ENCODE assay signal across 22 cellular contexts in the genomic region with DNA sequence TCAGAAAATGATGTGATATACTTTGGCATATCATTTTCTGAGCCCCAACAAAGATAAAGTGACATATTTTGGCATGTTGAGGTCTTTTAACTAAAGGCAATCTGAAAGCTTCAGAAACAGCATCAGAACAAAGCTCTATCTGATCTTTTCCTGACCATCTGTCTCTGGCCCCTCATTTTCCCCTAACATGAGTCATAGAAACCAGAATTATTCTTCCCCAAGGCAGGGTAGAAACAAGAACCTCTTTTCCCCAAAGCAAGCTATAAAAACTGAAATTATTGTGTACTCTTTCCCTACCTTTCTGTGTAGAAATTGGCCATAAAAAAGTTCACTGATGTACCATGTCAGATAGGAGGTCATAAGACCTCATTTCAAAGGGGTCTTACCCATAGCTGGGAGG. TPM values are rescaled to one million over a fixed set of nuclear protein-coding genes. Genes with fewer than 3 reads are reported as not detected.
"Had no signal": no experiment of that assay in that cellular context is flagged by ENCODE, and none has a peak within 500 bp of the region (broad histone marks: within the 10 kb centered on the region; RNA-seq: fewer than 3 reads in every experiment).

No MANE protein-coding gene starts in this region.

- DNase-seq: activated B cell treated with CpG ODN at 0.5 μM for 24 hours; activated CD4-positive, alpha-beta T cell treated with anti-CD3 and anti-CD28 coated beads for 36 hours; activated CD4-positive, alpha-beta T cell treated with anti-CD3 and anti-CD28 coated beads, Interleukin-2, amount 50 U/mL, for 4 hours; activated CD8-positive, alpha-beta memory T cell treated with anti-CD3 and anti-CD28 coated beads, Interleukin-2, amount 50 U/mL, for 48 hours; activated naive CD4-positive, alpha-beta T cell; activated naive CD8-positive, alpha-beta T cell treated with anti-CD3 and anti-CD28 coated beads for 36 hours; activated T-cell treated with anti-CD3 and anti-CD28 coated beads, Interleukin-2, amount 50 U/mL, for 4 hours; central memory CD4-positive, alpha-beta T cell; dermis blood vessel endothelial cell; effector memory CD4-positive, alpha-beta T cell; foreskin keratinocyte; hippocampal formation; kidney glomerular epithelial cell; left ventricle myocardium inferior; naive thymus-derived CD8-positive, alpha-beta T cell; posterior cingulate gyrus; right lobe of liver; stimulated activated CD4-positive, alpha-beta T cell treated with anti-CD3 and anti-CD28 coated beads, Interleukin-1b, Interleukin-23, amount 100 ng/mL, for 48 hours; stimulated activated naive CD8-positive, alpha-beta T cell treated with anti-CD3 and anti-CD28 coated beads, Interleukin-15, amount 100 ng/mL, for 72 hours; tibial artery had no signal

- ATAC-seq: activated CD4-positive, alpha-beta T cell treated with anti-CD3 and anti-CD28 coated beads for 36 hours; activated T-cell treated with anti-CD3 and anti-CD28 coated beads, Interleukin-2, amount 50 U/mL, for 4 hours; foreskin keratinocyte; naive thymus-derived CD8-positive, alpha-beta T cell; right lobe of liver; stimulated activated naive CD8-positive, alpha-beta T cell treated with anti-CD3 and anti-CD28 coated beads, Interleukin-15, amount 100 ng/mL, for 72 hours had no signal

- H3K4me3 Mint-ChIP-seq: activated B cell treated with CpG ODN at 0.5 μM for 24 hours; activated CD4-positive, alpha-beta T cell treated with anti-CD3 and anti-CD28 coated beads for 36 hours; activated naive CD8-positive, alpha-beta T cell treated with anti-CD3 and anti-CD28 coated beads for 36 hours; activated T-cell treated with anti-CD3 and anti-CD28 coated beads, Interleukin-2, amount 50 U/mL, for 4 hours; naive thymus-derived CD8-positive, alpha-beta T cell; neural progenitor cell; stimulated activated naive CD8-positive, alpha-beta T cell treated with anti-CD3 and anti-CD28 coated beads, Interleukin-15, amount 100 ng/mL, for 72 hours had no signal

- H3K27ac Mint-ChIP-seq: activated B cell treated with CpG ODN at 0.5 μM for 24 hours; activated CD4-positive, alpha-beta T cell treated with anti-CD3 and anti-CD28 coated beads for 36 hours; activated naive CD8-positive, alpha-beta T cell treated with anti-CD3 and anti-CD28 coated beads for 36 hours; activated T-helper 2 cell treated with anti-CD3 and anti-CD28 coated beads, Interferon-gamma antibody, Interleukin-2, Interleukin-4, amounts not matched to agents 10 μg/mL and 5 μg/mL and 100 μg/mL, durations not matched to agents 14 hours and 24 hours and 36 hours; naive thymus-derived CD8-positive, alpha-beta T cell; neural progenitor cell; stimulated activated naive CD8-positive, alpha-beta T cell treated with anti-CD3 and anti-CD28 coated beads, Interleukin-15, amount 100 ng/mL, for 72 hours had no signal

- H3K36me3 Mint-ChIP-seq: activated naive CD8-positive, alpha-beta T cell treated with anti-CD3 and anti-CD28 coated beads for 36 hours; naive thymus-derived CD8-positive, alpha-beta T cell; neural progenitor cell had no signal

- H3K27me3 Mint-ChIP-seq: activated B cell treated with CpG ODN at 0.5 μM for 24 hours; activated CD4-positive, alpha-beta T cell treated with anti-CD3 and anti-CD28 coated beads for 36 hours; activated naive CD8-positive, alpha-beta T cell treated with anti-CD3 and anti-CD28 coated beads for 36 hours had no signal

- H3K9me3 Mint-ChIP-seq: activated B cell treated with CpG ODN at 0.5 μM for 24 hours; activated naive CD8-positive, alpha-beta T cell treated with anti-CD3 and anti-CD28 coated beads for 36 hours; activated T-cell treated with anti-CD3 and anti-CD28 coated beads, Interleukin-2, amount 50 U/mL, for 4 hours; activated T-helper 2 cell treated with anti-CD3 and anti-CD28 coated beads, Interferon-gamma antibody, Interleukin-2, Interleukin-4, amounts not matched to agents 10 μg/mL and 5 μg/mL and 100 μg/mL, durations not matched to agents 14 hours and 24 hours and 36 hours; neural progenitor cell had no signal

- H3K4me1 Mint-ChIP-seq: activated B cell treated with CpG ODN at 0.5 μM for 24 hours; activated CD4-positive, alpha-beta T cell treated with anti-CD3 and anti-CD28 coated beads for 36 hours; neural progenitor cell; stimulated activated naive CD8-positive, alpha-beta T cell treated with anti-CD3 and anti-CD28 coated beads, Interleukin-15, amount 100 ng/mL, for 72 hours had no signal

RNA-seq across cellular contexts. Expression of a gene that starts 48.7 kb away (rescaled TPM):
- total RNA-seq: activated B cell treated with CpG ODN at 0.5 μM for 24 hours had no signal
- polyA plus RNA-seq: naive thymus-derived CD8-positive, alpha-beta T cell had no signal
